ENCODE assay signal across 16 cellular contexts in the genomic region with DNA sequence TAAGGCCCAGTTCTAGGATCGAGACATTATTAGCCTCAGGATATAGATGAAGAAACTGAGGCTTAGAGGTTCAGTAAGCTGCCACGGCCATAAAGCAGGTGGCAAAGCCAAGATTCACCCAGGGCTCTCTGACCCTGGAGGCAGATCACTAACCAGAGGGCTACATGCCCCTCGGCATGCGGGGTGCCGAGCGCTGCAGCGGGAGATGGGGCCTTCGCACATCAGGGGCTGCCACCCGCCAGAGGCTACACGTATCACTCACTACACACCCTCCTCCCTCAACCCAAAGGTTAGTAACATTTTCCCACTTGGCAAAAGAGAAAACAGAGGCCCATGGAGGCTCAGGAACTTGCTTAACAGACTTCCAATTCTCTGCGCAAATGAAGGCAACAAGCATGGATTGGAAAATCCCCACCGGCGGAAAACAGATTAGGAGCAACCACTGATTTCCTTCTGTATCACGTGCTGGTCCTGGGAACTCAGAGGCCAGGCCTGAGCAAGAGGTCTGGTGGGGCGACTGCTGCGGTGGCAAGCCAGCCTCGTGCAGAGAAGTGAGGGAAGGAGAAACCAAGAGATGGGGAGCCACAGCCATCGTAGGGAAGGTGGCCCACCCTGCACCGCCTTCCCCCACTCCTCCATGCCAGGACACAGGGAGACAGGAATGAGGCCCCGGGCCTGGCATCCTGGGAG. TPM values are rescaled to one million over a fixed set of nuclear protein-coding genes. Genes with fewer than 3 reads are reported as not detected.
DNase-seq lines count a peak whose midpoint lies in the region; ATAC-seq and TF ChIP-seq lines count a peak whose summit lies in the region.
"Had no signal": no experiment of that assay in that cellular context is flagged by ENCODE, and none has a peak within 500 bp of the region (broad histone marks: within the 10 kb centered on the region; RNA-seq: fewer than 3 reads in every experiment).

No MANE protein-coding gene starts in this region.

- ATAC-seq in HG03097 (IDR thresholded peaks at IDR 0.05; ENCODE audit: low FRiP score, unreplicated experiment) (no peak), HG02981 (IDR thresholded peaks at IDR 0.05; ENCODE audit: unreplicated experiment) (no peak), GM18502 (IDR thresholded peaks at IDR 0.05; ENCODE audit: poor library complexity, unreplicated experiment) (no peak)
- ATAC-seq: esophagus mucosa; stimulated activated naive CD8-positive, alpha-beta T cell treated with anti-CD3 and anti-CD28 coated beads, Interleukin-15, Interleukin-2, amounts not matched to agents 100 U/mL and 50 U/mL, for 24 hours had no signal

- H3K4me3 ChIP-seq in Caco-2 (ENCODE audit: low read depth, low read length) (no peak overlapping the region), skeletal muscle tissue (ENCODE audit: low read length in 3 of 3) (no peak overlapping the region)

- POLR2A ChIA-PET in Caco-2 (lab: Charles Lee) (interaction anchor here (0.6 kb wide), 1 partner anchor 18 kb away, joined by 3 read pairs; no protein-coding TSS in a partner anchor), MCF 10A (lab: Yijun Ruan, JAX) (no interaction called here)

- BruUV-seq in Caco-2 (replicated peaks; lab: Mats Ljungman, UMichigan) (no TSS peak), MCF 10A (replicated peaks; lab: Mats Ljungman, UMichigan) (no TSS peak)

- H3K9me3 ChIP-seq in Caco-2 (no peaks in the 10 kb centered on the region), skeletal muscle tissue (ENCODE audit: control insufficient read depth in 3 of 3, low read length in 3 of 3) (no peaks in the 10 kb centered on the region)

- peaks cover 59% of the 10 kb centered on the region for H3K4me1 ChIP-seq in Caco-2
- H3K4me1 ChIP-seq in skeletal muscle tissue (ENCODE audit: control insufficient read depth in 3 of 3, insufficient read depth in 3 of 3, low read length in 3 of 3) = peaks cover 38 to 80% (median 73%) of the 10 kb centered on the region in 3 donors

- H3K4me1 Mint-ChIP-seq in Caco-2 (ENCODE audit: low read depth, unreplicated experiment) = peaks cover 54% of the 10 kb centered on the region
- H3K4me1 Mint-ChIP-seq in brain = peaks cover 79% of the 10 kb centered on the region
- peaks cover 15% of the 10 kb centered on the region for H3K4me1 Mint-ChIP-seq in MCF 10A (ENCODE audit: insufficient read depth, unreplicated experiment)

- H3K27ac ChIP-seq in layer of hippocampus (ENCODE audit: low read depth, low read length) = peak overlapping the region; percentile 71
- peak overlapping the region; percentile 36 for H3K27ac ChIP-seq in skeletal muscle tissue (ENCODE audit: low read depth, low read length)
- H3K27ac ChIP-seq: HL-60 had no signal

- intact Hi-C loops in Caco-2 (cut with micrococcal nuclease; ENCODE audit: unreplicated experiment) (no loop called here), MCF 10A (cut with micrococcal nuclease) (no loop called here)

- CTCF ChIA-PET in Caco-2 (lab: Charles Lee) = no interaction called here
- CTCF ChIA-PET in MCF 10A (lab: Yijun Ruan, JAX) = interaction anchor here (0.5 to 0.6 kb wide), 2 partner anchors 81 to 144 kb away, joined by 3 read pairs; no protein-coding TSS in a partner anchor

- TF ChIP-seq CTCF in Caco-2 (IDR thresholded peaks at IDR 0.05; ENCODE audit: insufficient read depth in 1 of 2, low read depth in 1 of 2, low read length in 1 of 2, severe bottlenecking in 1 of 2, unreplicated experiment in 1 of 2) (no peak), brain (conservative IDR thresholded peaks at IDR 0.05) (no peak), MCF 10A (IDR thresholded peaks at IDR 0.05; ENCODE audit: unreplicated experiment) (no peak)

- H3K27me3 ChIP-seq in Caco-2 (replicated peaks; ENCODE audit: control insufficient read depth, insufficient read depth, low read length) (no peaks in the 10 kb centered on the region), layer of hippocampus (ENCODE audit: control insufficient read depth, insufficient read depth, low read length) (no peaks in the 10 kb centered on the region), skeletal muscle tissue (ENCODE audit: control insufficient read depth in 3 of 3, insufficient read depth in 3 of 3, low read length in 3 of 3) (no peaks in the 10 kb centered on the region)

- peak overlapping the region; percentile 85 for H3K27ac Mint-ChIP-seq in Caco-2 (ENCODE audit: unreplicated experiment)
- H3K27ac Mint-ChIP-seq in brain = peak overlapping the region in 3 of 5 experiments; percentile 46 to 74 (median 62)
- H3K27ac Mint-ChIP-seq in MCF 10A (ENCODE audit: low read depth, unreplicated experiment) = no peak overlapping the region

- H3K9me3 Mint-ChIP-seq in Caco-2 (ENCODE audit: unreplicated experiment) (no peaks in the 10 kb centered on the region), brain (peaks cover 0 to 3% (median 0%) of the 10 kb centered on the region in 5 experiments), MCF 10A (ENCODE audit: unreplicated experiment) (no peaks in the 10 kb centered on the region)

- H3K9ac ChIP-seq in skeletal muscle tissue (ENCODE audit: low read depth in 1 of 3, low read length in 3 of 3) = no peak overlapping the region

- H3K36me3 ChIP-seq in Caco-2 (ENCODE audit: control insufficient read depth, insufficient read depth, low read length) (no peaks in the 10 kb centered on the region), skeletal muscle tissue (ENCODE audit: control insufficient read depth in 3 of 3, insufficient read depth in 3 of 3, low read length in 3 of 3) (no peaks in the 10 kb centered on the region)

- H3K27me3 Mint-ChIP-seq in Caco-2 (ENCODE audit: insufficient read depth, unreplicated experiment) = no peaks in the 10 kb centered on the region
- peaks cover 18% of the 10 kb centered on the region for H3K27me3 Mint-ChIP-seq in brain
- H3K27me3 Mint-ChIP-seq in MCF 10A (ENCODE audit: insufficient read depth, unreplicated experiment) = no peaks in the 10 kb centered on the region

- DNase-seq in Caco-2 = no peak
- no peak for DNase-seq in MCF 10A (ENCODE audit: unreplicated experiment)
- DNase-seq: activated naive CD4-positive, alpha-beta T cell treated with anti-CD3 and anti-CD28 coated beads, Interleukin-2, amount 50 U/mL, for 16 hours; HCEC 1CT; mesendoderm; NCI-H187; NCI-H226; stimulated activated naive CD8-positive, alpha-beta T cell treated with anti-CD3 and anti-CD28 coated beads, Interleukin-15, Interleukin-2, amounts not matched to agents 100 U/mL and 50 U/mL, for 24 hours had no signal

- H3K4me3 Mint-ChIP-seq in Caco-2 (ENCODE audit: unreplicated experiment) (no peak overlapping the region), brain (peak overlapping the region in 2 of 5 experiments; percentile 18 to 69), MCF 10A (ENCODE audit: unreplicated experiment) (no peak overlapping the region)

- H3K36me3 Mint-ChIP-seq in Caco-2 (ENCODE audit: insufficient read depth, unreplicated experiment) (peaks cover 7% of the 10 kb centered on the region), brain (no peaks in the 10 kb centered on the region), MCF 10A (ENCODE audit: insufficient read depth, unreplicated experiment) (no peaks in the 10 kb centered on the region)

RNA-seq across cellular contexts. Expression of gene CCDC85C, which starts 6.0 kb away (rescaled TPM):
- total RNA-seq in Caco-2 (2022) = 69.1 and 76.2 TPM in 2 replicates
- polyA plus RNA-seq in brain (ENCODE audit: insufficient read depth, low read depth, low replicate concordance) = 41.4 TPM
- 1.6 TPM for total RNA-seq in skeletal muscle tissue
- total RNA-seq in MCF 10A (2022) = 19.1 and 29.9 TPM in 2 replicates

RNA-seq across cellular contexts. Expression of gene HHIPL1, which starts 46.9 kb away (rescaled TPM):
- total RNA-seq in Caco-2 (2022) (2.1 and 2.9 TPM in 2 replicates), skeletal muscle tissue (2.6 TPM), MCF 10A (2022) (0.10 TPM in 1 of 2 replicates, not detected in the other)
- polyA plus RNA-seq in brain (ENCODE audit: insufficient read depth, low read depth, low replicate concordance) = 3.1 TPM
